37 cellular contexts compared by ENCODE assay signal in genomic region chr3:160319322-160319721, GRCh38.
"Had no signal": no experiment of that assay in that cellular context is flagged by ENCODE, and none has a peak within 500 bp of the region (broad histone marks: within the 10 kb centered on the region; RNA-seq: fewer than 3 reads in every experiment).

No MANE protein-coding gene starts in this region.

- H3K27me3 Mint-ChIP-seq: activated B cell treated with CpG ODN at 0.5 μM for 24 hours; activated CD4-positive, alpha-beta memory T cell treated with anti-CD3 and anti-CD28 coated beads for 36 hours; activated CD4-positive, alpha-beta T cell treated with anti-CD3 and anti-CD28 coated beads, Interleukin-2, amount 10 ng/mL, durations not matched to agents 24 days and 14 days; activated CD8-positive, alpha-beta T cell treated with anti-CD3 and anti-CD28 coated beads for 36 hours; activated naive CD4-positive, alpha-beta T cell treated with anti-CD3 and anti-CD28 coated beads, Interleukin-2, amount 10 ng/mL, durations not matched to agents 7 days and 5 days; activated naive CD4-positive, alpha-beta T cell treated with anti-CD3 and anti-CD28 coated beads, Interleukin-2, amount 50 U/mL, for 24 hours; activated naive CD8-positive, alpha-beta T cell; activated naive CD8-positive, alpha-beta T cell treated with anti-CD3 and anti-CD28 coated beads, Interleukin-2, amount 10 ng/mL, durations not matched to agents 7 days and 5 days; activated naive CD8-positive, alpha-beta T cell treated with anti-CD3 and anti-CD28 coated beads, Interleukin-2, amount 50 U/mL, for 24 hours; activated T-helper 17 cell treated with anti-CD3 and anti-CD28 coated beads, Interleukin-2, amount 50 U/mL, for 72 hours had no signal

- H3K4me1 Mint-ChIP-seq: activated B cell treated with CpG ODN at 0.5 μM for 24 hours; activated CD4-positive, alpha-beta T cell treated with anti-CD3 and anti-CD28 coated beads, Interleukin-2, amount 10 ng/mL, durations not matched to agents 24 days and 14 days; activated naive CD4-positive, alpha-beta T cell treated with anti-CD3 and anti-CD28 coated beads, Interleukin-2, amount 10 ng/mL, durations not matched to agents 7 days and 5 days; activated naive CD4-positive, alpha-beta T cell treated with anti-CD3 and anti-CD28 coated beads, Interleukin-2, amount 50 U/mL, for 24 hours; activated naive CD8-positive, alpha-beta T cell treated with anti-CD3 and anti-CD28 coated beads, Interleukin-2, amount 10 ng/mL, durations not matched to agents 7 days and 5 days; activated naive CD8-positive, alpha-beta T cell treated with anti-CD3 and anti-CD28 coated beads, Interleukin-2, amount 50 U/mL, for 24 hours; activated T-helper 17 cell treated with anti-CD3 and anti-CD28 coated beads, Interleukin-2, amount 50 U/mL, for 72 hours had no signal

- H3K4me3 Mint-ChIP-seq: activated B cell treated with CpG ODN at 0.5 μM for 24 hours; activated CD4-positive, alpha-beta memory T cell treated with anti-CD3 and anti-CD28 coated beads for 36 hours; activated CD4-positive, alpha-beta T cell treated with anti-CD3 and anti-CD28 coated beads, Interleukin-2, amount 10 ng/mL, durations not matched to agents 24 days and 14 days; activated CD8-positive, alpha-beta T cell treated with anti-CD3 and anti-CD28 coated beads for 36 hours; activated naive CD4-positive, alpha-beta T cell treated with anti-CD3 and anti-CD28 coated beads, Interleukin-2, amount 10 ng/mL, durations not matched to agents 7 days and 5 days; activated naive CD4-positive, alpha-beta T cell treated with anti-CD3 and anti-CD28 coated beads, Interleukin-2, amount 50 U/mL, for 24 hours; activated naive CD8-positive, alpha-beta T cell; activated naive CD8-positive, alpha-beta T cell treated with anti-CD3 and anti-CD28 coated beads, Interleukin-2, amount 10 ng/mL, durations not matched to agents 7 days and 5 days; activated naive CD8-positive, alpha-beta T cell treated with anti-CD3 and anti-CD28 coated beads, Interleukin-2, amount 50 U/mL, for 24 hours; activated T-cell treated with anti-CD3 and anti-CD28 coated beads, Interleukin-2, amount 50 U/mL, for 4 hours; activated T-cell treated with anti-CD3 and anti-CD28 coated beads, Interleukin-2, amount 50 U/mL, for 72 hours; activated T-helper 1 cell treated with anti-CD3 and anti-CD28 coated beads, Interleukin-12 subunit alpha, Interleukin-12 subunit beta, Interleukin-2, Interleukin-4 antibody, amounts not matched to agents 30 ng/mL and 10 ng/mL and 1 ng/mL, durations not matched to agents 14 hours and 24 hours and 36 hours; activated T-helper 17 cell treated with anti-CD3 and anti-CD28 coated beads, Interleukin-2, amount 50 U/mL, for 72 hours; T-helper 1 cell treated with Interleukin-12 subunit alpha and Interleukin-12 subunit beta and Interleukin-4 antibody, amounts not matched to agents 30 μg/mL and 1 μg/mL, for 36 hours; T-helper 2 cell treated with Interferon-gamma antibody and Interleukin-4, amounts not matched to agents 5 μg/mL and 100 μg/mL, for 36 hours had no signal

- H3K9me3 Mint-ChIP-seq: activated B cell treated with CpG ODN at 0.5 μM for 24 hours; activated CD4-positive, alpha-beta memory T cell treated with anti-CD3 and anti-CD28 coated beads for 36 hours; activated CD4-positive, alpha-beta T cell treated with anti-CD3 and anti-CD28 coated beads, Interleukin-2, amount 10 ng/mL, durations not matched to agents 24 days and 14 days; activated CD8-positive, alpha-beta T cell treated with anti-CD3 and anti-CD28 coated beads for 36 hours; activated naive CD4-positive, alpha-beta T cell treated with anti-CD3 and anti-CD28 coated beads, Interleukin-2, amount 10 ng/mL, durations not matched to agents 7 days and 5 days; activated naive CD4-positive, alpha-beta T cell treated with anti-CD3 and anti-CD28 coated beads, Interleukin-2, amount 50 U/mL, for 24 hours; activated naive CD8-positive, alpha-beta T cell treated with anti-CD3 and anti-CD28 coated beads, Interleukin-2, amount 50 U/mL, for 24 hours; activated T-cell treated with anti-CD3 and anti-CD28 coated beads, Interleukin-2, amount 50 U/mL, for 4 hours; activated T-helper 17 cell treated with anti-CD3 and anti-CD28 coated beads, Interleukin-2, amount 50 U/mL, for 72 hours; T-helper 1 cell treated with Interleukin-12 subunit alpha and Interleukin-12 subunit beta and Interleukin-4 antibody, amounts not matched to agents 30 μg/mL and 1 μg/mL, for 36 hours had no signal

- H3K27ac Mint-ChIP-seq: activated B cell treated with CpG ODN at 0.5 μM for 24 hours; activated CD4-positive, alpha-beta memory T cell treated with anti-CD3 and anti-CD28 coated beads for 36 hours; activated CD4-positive, alpha-beta T cell treated with anti-CD3 and anti-CD28 coated beads, Interleukin-2, amount 10 ng/mL, durations not matched to agents 24 days and 14 days; activated CD8-positive, alpha-beta T cell treated with anti-CD3 and anti-CD28 coated beads for 36 hours; activated naive CD4-positive, alpha-beta T cell treated with anti-CD3 and anti-CD28 coated beads, Interleukin-2, amount 10 ng/mL, durations not matched to agents 7 days and 5 days; activated naive CD4-positive, alpha-beta T cell treated with anti-CD3 and anti-CD28 coated beads, Interleukin-2, amount 50 U/mL, for 24 hours; activated naive CD8-positive, alpha-beta T cell; activated naive CD8-positive, alpha-beta T cell treated with anti-CD3 and anti-CD28 coated beads, Interleukin-2, amount 10 ng/mL, durations not matched to agents 7 days and 5 days; activated naive CD8-positive, alpha-beta T cell treated with anti-CD3 and anti-CD28 coated beads, Interleukin-2, amount 50 U/mL, for 24 hours; activated T-cell treated with anti-CD3 and anti-CD28 coated beads, Interleukin-2, amount 50 U/mL, for 72 hours; activated T-helper 1 cell treated with anti-CD3 and anti-CD28 coated beads, Interleukin-12 subunit alpha, Interleukin-12 subunit beta, Interleukin-2, Interleukin-4 antibody, amounts not matched to agents 30 ng/mL and 10 ng/mL and 1 ng/mL, durations not matched to agents 14 hours and 24 hours and 36 hours; activated T-helper 17 cell treated with anti-CD3 and anti-CD28 coated beads, Interleukin-2, amount 50 U/mL, for 72 hours; T-helper 1 cell treated with Interleukin-12 subunit alpha and Interleukin-12 subunit beta and Interleukin-4 antibody, amounts not matched to agents 30 μg/mL and 1 μg/mL, for 36 hours; T-helper 2 cell treated with Interferon-gamma antibody and Interleukin-4, amounts not matched to agents 5 μg/mL and 100 μg/mL, for 36 hours had no signal

- H3K27ac ChIP-seq: ascending aorta, body of pancreas, brain microvascular endothelial cell, breast epithelium, VCaP had no signal

- H3K9me3 ChIP-seq: ascending aorta, body of pancreas, breast epithelium had no signal

- H3K36me3 ChIP-seq: brain microvascular endothelial cell, breast epithelium had no signal

- H3K4me3 ChIP-seq: ascending aorta, body of pancreas, breast epithelium had no signal

- H3K27me3 ChIP-seq: ascending aorta, body of pancreas, brain microvascular endothelial cell, breast epithelium had no signal

- FAIRE-seq: TTC549 had no signal

- H3K4me1 ChIP-seq: ascending aorta, body of pancreas, breast epithelium had no signal

- DNase-seq: activated B cell treated with CpG ODN at 0.5 μM for 24 hours; activated CD4-positive, alpha-beta memory T cell treated with anti-CD3 and anti-CD28 coated beads for 36 hours; activated CD4-positive, alpha-beta T cell treated with anti-CD3 and anti-CD28 coated beads for 4 hours; activated CD4-positive, alpha-beta T cell treated with anti-CD3 and anti-CD28 coated beads, Interleukin-2, amount 10 ng/mL, durations not matched to agents 24 days and 14 days; activated CD4-positive, alpha-beta T cell treated with anti-CD3 and anti-CD28 coated beads, Interleukin-2, amount 50 U/mL, for 1 hour; activated CD4-positive, alpha-beta T cell treated with anti-CD3 and anti-CD28 coated beads, Interleukin-2, amount 50 U/mL, for 4 hours; activated CD4-positive, CD25-positive, alpha-beta regulatory T cell treated with anti-CD3 and anti-CD28 coated beads, Interleukin-2, amount 50 U/mL, for 72 hours; activated CD8-positive, alpha-beta memory T cell treated with anti-CD3 and anti-CD28 coated beads, Interleukin-2, amount 50 U/mL, for 4 hours; activated CD8-positive, alpha-beta T cell treated with anti-CD3 and anti-CD28 coated beads for 36 hours; activated effector memory CD4-positive, alpha-beta T cell treated with anti-CD3 and anti-CD28 coated beads, Interleukin-2, amount 50 U/mL, for 16 hours; activated gamma-delta T cell treated with Interleukin-2 at 50 U/mL for 16 hours; activated naive CD4-positive, alpha-beta T cell treated with anti-CD3 and anti-CD28 coated beads, Interleukin-2, amount 10 ng/mL, durations not matched to agents 7 days and 5 days; activated naive CD4-positive, alpha-beta T cell treated with Interleukin-2 at 50 U/mL for 16 hours; activated naive CD8-positive, alpha-beta T cell treated with anti-CD3 and anti-CD28 coated beads, Interleukin-2, amount 10 ng/mL, durations not matched to agents 7 days and 5 days; activated naive CD8-positive, alpha-beta T cell treated with anti-CD3 and anti-CD28 coated beads, Interleukin-2, amount 50 U/mL, for 24 hours; activated T-cell treated with anti-CD3 and anti-CD28 coated beads for 4 hours; activated T-cell treated with anti-CD3 and anti-CD28 coated beads, Interleukin-2, amount 50 U/mL, for 1 hour; activated T-cell treated with anti-CD3 and anti-CD28 coated beads, Interleukin-2, amount 50 U/mL, for 4 hours; activated T-cell treated with anti-CD3 and anti-CD28 coated beads, Interleukin-2, amount 50 U/mL, for 72 hours; amygdala; anterior cingulate cortex; body of pancreas; brain microvascular endothelial cell; central memory CD4-positive, alpha-beta T cell; T-helper 1 cell; T-helper 2 cell; T-helper 9 cell had no signal
